1 cellular context compared by ENCODE assay signal in genomic region chr3:191634902-191635301, GRCh38.
TF ChIP-seq lines count a peak whose summit lies in the region.

No MANE protein-coding gene starts in this region.

TF ChIP-seq in H1, 55 proteins besides CTCF, POLR2A, EP300 and RAD21 (continued from another document):
- TF ChIP-seq CHD7 (IDR thresholded peaks at IDR 0.05; ENCODE audit: insufficient replicate concordance, low read length) = no peak
- TF ChIP-seq E2F6 (IDR thresholded peaks at IDR 0.05) = no peak
- TF ChIP-seq JUND (IDR thresholded peaks at IDR 0.05; ENCODE audit: low read length) = no peak
- TF ChIP-seq RBBP5 (IDR thresholded peaks at IDR 0.05; ENCODE audit: borderline replicate concordance, low read depth, low read length) = no peak
- TF ChIP-seq KDM1A (IDR thresholded peaks at IDR 0.05; ENCODE audit: borderline replicate concordance, low read length) = no peak
- TF ChIP-seq NANOG (IDR thresholded peaks at IDR 0.05; ENCODE audit: insufficient read depth, low read depth, low read length, poor library complexity, severe bottlenecking) = no peak
- no peak for TF ChIP-seq CTBP2 (IDR thresholded peaks at IDR 0.05; ENCODE audit: borderline replicate concordance, insufficient read depth, insufficient read length, low read length)
- TF ChIP-seq TCF12 (IDR thresholded peaks at IDR 0.05; ENCODE audit: low read depth, low read length) = no peak
- TF ChIP-seq HDAC6 (IDR thresholded peaks at IDR 0.05; ENCODE audit: low read depth, low read length) = no peak
